8 cellular contexts compared by ENCODE assay signal in the genomic region with DNA sequence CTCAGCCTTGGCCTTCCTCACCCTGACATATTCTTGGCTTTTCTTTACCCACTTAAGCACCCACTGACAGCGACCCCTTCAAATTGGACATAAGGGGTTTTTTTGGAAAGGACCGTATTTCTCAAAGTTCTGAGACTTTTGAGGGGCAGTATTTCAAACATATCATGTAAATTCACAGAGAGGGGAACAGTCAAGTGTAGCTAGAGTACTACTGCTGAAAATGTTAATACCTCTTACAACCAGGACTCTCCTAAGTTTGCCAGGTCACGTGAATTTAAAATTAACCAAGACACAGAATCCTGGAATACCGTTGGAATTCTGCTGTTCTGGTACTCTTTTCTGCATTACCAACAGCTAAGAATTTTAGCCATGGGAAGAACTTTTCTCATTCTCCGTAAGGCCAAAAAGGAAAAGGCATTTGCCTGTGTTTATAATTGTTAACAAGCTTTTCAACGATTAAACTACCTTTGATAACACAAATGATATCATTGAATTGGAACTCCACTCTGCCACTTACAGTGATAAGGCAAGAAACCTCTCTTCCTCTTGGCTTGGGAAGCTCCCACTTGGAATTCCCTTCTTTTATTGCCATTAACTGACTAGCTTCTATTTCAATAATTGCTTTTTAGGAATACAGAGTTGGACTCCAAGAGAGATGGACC. TPM values are rescaled to one million over a fixed set of nuclear protein-coding genes. Genes with fewer than 3 reads are reported as not detected.
DNase-seq lines count a peak whose midpoint lies in the region; ATAC-seq, FAIRE-seq and TF ChIP-seq lines count a peak whose summit lies in the region.

No MANE protein-coding gene starts in this region.

- H3K79me2 ChIP-seq in ACC112 (ENCODE audit: control insufficient read depth, insufficient read depth, low read length, unreplicated experiment) = peaks cover 37% of the 10 kb centered on the region

- DNase-seq in HFF-Myc (ENCODE audit: extremely low read depth, low read depth) = no peak
- DNase-seq in brain microvascular endothelial cell = no peak
- DNase-seq in AG08396 (ENCODE audit: low spot score) = no peak
- DNase-seq in T-helper 9 cell = no peak
- no peak for DNase-seq in urothelium cell line (ENCODE audit: low spot score)

- WGBS in mesodermal cell (ENCODE audit: insufficient coverage in 2 of 2), 2 experiments = 52 to 62% methylated on average over 2 of the region's 6 CpGs

- ATAC-seq in GM21723 (IDR thresholded peaks at IDR 0.05; ENCODE audit: unreplicated experiment) = no peak

- H3K4me1 ChIP-seq in ACC112 (ENCODE audit: control insufficient read depth, insufficient read depth, low read length, unreplicated experiment) (peaks cover 47% of the 10 kb centered on the region), mesodermal cell (ENCODE audit: control insufficient read depth, insufficient read depth, low read length, poor library complexity, severe bottlenecking) (peaks cover 6% of the 10 kb centered on the region)

- no peak for FAIRE-seq in urothelium cell line (lab: Jason Lieb, UNC)

- H3K27me3 ChIP-seq in ACC112 (ENCODE audit: insufficient read depth, low read length) (no peaks in the 10 kb centered on the region), brain microvascular endothelial cell (replicated peaks) (no peaks in the 10 kb centered on the region)

- peak overlapping the region; percentile 26 for H2AFZ ChIP-seq in ACC112 (ENCODE audit: low read length, unreplicated experiment)

- in situ Hi-C loops in brain microvascular endothelial cell (cut with HindIII; ENCODE audit: low pct_ligation_motif_present, low sequenced_read_pairs) = no loop called here

- H3K4me3 ChIP-seq in ACC112 (ENCODE audit: low read depth, low read length) = peak overlapping the region; percentile 87
- peak overlapping the region; percentile 59 for H3K4me3 ChIP-seq in HFF-Myc (replicated peaks; ENCODE audit: low read depth, low read length)
- peak overlapping the region; percentile 76 for H3K4me3 ChIP-seq in brain microvascular endothelial cell (ENCODE audit: low read depth, low read length)
- H3K4me3 ChIP-seq in mesodermal cell (ENCODE audit: extremely low read depth, insufficient read depth, low read length, poor library complexity, severe bottlenecking) = peak overlapping the region; percentile 62

- H3K36me3 ChIP-seq in ACC112 (ENCODE audit: insufficient read depth, low read length) (peaks cover 24% of the 10 kb centered on the region), brain microvascular endothelial cell (replicated peaks) (no peaks in the 10 kb centered on the region), mesodermal cell (ENCODE audit: control insufficient read depth, insufficient read depth, low read length) (peaks cover 25% of the 10 kb centered on the region)

- TF ChIP-seq CTCF in HFF-Myc (IDR thresholded peaks at IDR 0.05; ENCODE audit: low read depth, low read length, missing control alignments) = no peak
- TF ChIP-seq CTCF in brain microvascular endothelial cell (IDR thresholded peaks at IDR 0.05; ENCODE audit: low read depth, low read length, missing control alignments) = no peak

- peak overlapping the region; percentile 94 for H3K27ac ChIP-seq in ACC112 (ENCODE audit: low read depth, low read length)
- H3K27ac ChIP-seq in brain microvascular endothelial cell = peak overlapping the region; percentile 94
- peak overlapping the region; percentile 98 for H3K27ac ChIP-seq in mesodermal cell (ENCODE audit: low read depth, low read length, severe bottlenecking)

- H3K9me3 ChIP-seq in mesodermal cell (ENCODE audit: control insufficient read depth, low read length) = no peaks in the 10 kb centered on the region

RNA-seq across cellular contexts. Expression of a gene that starts 0.6 kb away (rescaled TPM):
- polyA plus RNA-seq in mesodermal cell (2013, experiment 1 of 2) = 40.7 TPM
- 36.8 TPM for polyA plus RNA-seq in mesodermal cell (2013, experiment 2 of 2)
